ENCODE assay signal across 9 cellular contexts in genomic region chr12:110355080-110355479, GRCh38. TPM values are rescaled to one million over a fixed set of nuclear protein-coding genes. Genes with fewer than 3 reads are reported as not detected.
DNase-seq lines count a peak whose midpoint lies in the region; FAIRE-seq and TF ChIP-seq lines count a peak whose summit lies in the region.
"Had no signal": no experiment of that assay in that cellular context is flagged by ENCODE, and none has a peak within 500 bp of the region (broad histone marks: within the 10 kb centered on the region; RNA-seq: fewer than 3 reads in every experiment).

No MANE protein-coding gene starts in this region.

- no peak for TF ChIP-seq POLR2A in H54 (IDR thresholded peaks at IDR 0.05; ENCODE audit: low read depth, low read length)

- H3K4me1 ChIP-seq in left ventricle myocardium inferior: no peaks in the 10 kb centered on the region

- no peak for FAIRE-seq in H54 (lab: Jason Lieb, UNC)

- H3K4me3 ChIP-seq in left ventricle myocardium inferior: no peak overlapping the region
- H3K4me3 ChIP-seq: lung had no signal

- peaks cover 14% of the 10 kb centered on the region for H3K36me3 ChIP-seq in left ventricle myocardium inferior

- H3K9me3 ChIP-seq in left ventricle myocardium inferior (replicated peaks): no peaks in the 10 kb centered on the region

- H3K27me3 ChIP-seq in left ventricle myocardium inferior (ENCODE audit: low read depth): no peaks in the 10 kb centered on the region

- no peak overlapping the region for H3K27ac ChIP-seq in left ventricle myocardium inferior (replicated peaks)

- TF ChIP-seq CTCF in left ventricle myocardium inferior (IDR thresholded peaks at IDR 0.05; ENCODE audit: borderline replicate concordance): peak; percentile 45

- intact Hi-C loops in left ventricle myocardium inferior (cut with micrococcal nuclease): no loop called here

- DNase-seq in COLO668 (lab: John Stamatoyannopoulos, UW; ENCODE audit: unreplicated experiment): peak; percentile 20
- DNase-seq in GM19240 (ENCODE audit: insufficient read length, low spot score): peak; percentile 34
- peak; percentile 10 for DNase-seq in T follicular helper cell (ENCODE audit: low read depth)
- no peak for DNase-seq in left ventricle myocardium inferior
- no peak for DNase-seq in occipital lobe (lab: John Stamatoyannopoulos, UW)
- DNase-seq in GDM1 (lab: John Stamatoyannopoulos, UW): no peak
- DNase-seq in H54 (ENCODE audit: insufficient read length, low spot score): no peak
- no peak for DNase-seq in AML-193 (lab: John Stamatoyannopoulos, UW)

RNA-seq across cellular contexts. Expression of gene ANAPC7, which starts 48.4 kb away (rescaled TPM):
- 32.0 TPM for total RNA-seq in left ventricle myocardium inferior
- total RNA-seq in occipital lobe: 45.5 TPM

Comparison
In these comparisons a context has a peak if more than half of its experiments do, and no peak if none do; other contexts are left out.
1. DNase-seq: peak in COLO668 (single experiment), GM19240 (single experiment) and T follicular helper cell (single experiment); none in left ventricle myocardium inferior (single experiment), occipital lobe (single experiment), GDM1 (single experiment), H54 (single experiment) and AML-193 (0 of 2).